ENCODE assay signal across 26 cellular contexts in the genomic region with DNA sequence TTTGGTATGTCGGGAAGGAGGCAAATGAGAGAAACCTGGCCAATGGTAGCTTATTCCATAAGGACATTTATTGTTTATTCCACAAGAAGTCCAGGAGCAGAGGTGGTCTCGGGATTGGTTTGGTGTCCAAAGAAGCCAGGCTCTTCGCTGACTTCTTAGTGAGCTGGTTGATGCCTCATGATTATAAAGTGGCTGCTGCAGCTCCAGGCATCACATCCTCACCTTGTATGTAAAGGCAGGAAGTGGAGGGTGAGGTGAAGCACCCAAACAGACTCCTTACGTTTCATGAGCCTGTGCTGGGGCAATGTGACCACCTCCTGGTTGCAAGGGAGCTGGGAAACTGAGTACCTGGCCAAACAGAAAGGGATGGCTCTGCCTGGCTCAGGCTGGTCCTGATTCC.
"Had no signal": no experiment of that assay in that cellular context is flagged by ENCODE, and none has a peak within 500 bp of the region (broad histone marks: within the 10 kb centered on the region; RNA-seq: fewer than 3 reads in every experiment).

No MANE protein-coding gene starts in this region.

- H3K4me3 Mint-ChIP-seq: activated CD4-positive, alpha-beta T cell treated with anti-CD3 and anti-CD28 coated beads for 36 hours; activated CD4-positive, alpha-beta T cell treated with anti-CD3 and anti-CD28 coated beads, Interleukin-2, amount 10 ng/mL, durations not matched to agents 7 days and 5 days; activated CD8-positive, alpha-beta T cell treated with anti-CD3 and anti-CD28 coated beads, Interleukin-2, amount 10 ng/mL, durations not matched to agents 7 days and 5 days; activated naive CD4-positive, alpha-beta T cell treated with anti-CD3 and anti-CD28 coated beads for 36 hours; activated T-cell treated with anti-CD3 and anti-CD28 coated beads, Interleukin-2, amount 50 U/mL, for 4 hours; activated T-helper 1 cell treated with anti-CD3 and anti-CD28 coated beads, Interleukin-12 subunit alpha, Interleukin-12 subunit beta, Interleukin-2, Interleukin-4 antibody, amounts not matched to agents 30 ng/mL and 10 ng/mL and 1 ng/mL, durations not matched to agents 14 hours and 24 hours and 36 hours; central memory CD8-positive, alpha-beta T cell had no signal

- H3K27ac ChIP-seq: body of pancreas, Peyer's patch had no signal

- H3K9me3 ChIP-seq: adrenal gland, body of pancreas, Peyer's patch had no signal

- DNase-seq: activated CD4-positive, alpha-beta T cell treated with anti-CD3 and anti-CD28 coated beads for 36 hours; activated CD4-positive, alpha-beta T cell treated with anti-CD3 and anti-CD28 coated beads, Interleukin-2, amount 10 ng/mL, durations not matched to agents 7 days and 5 days; activated CD4-positive, alpha-beta T cell treated with anti-CD3 and anti-CD28 coated beads, Interleukin-2, amount 50 U/mL, for 48 hours; activated CD8-positive, alpha-beta T cell treated with anti-CD3 and anti-CD28 coated beads, Interleukin-2, amount 10 ng/mL, durations not matched to agents 7 days and 5 days; activated gamma-delta T cell treated with Interleukin-2 at 50 U/mL for 16 hours; activated naive CD4-positive, alpha-beta T cell treated with anti-CD3 and anti-CD28 coated beads for 36 hours; activated T-cell treated with anti-CD3 and anti-CD28 coated beads for 4 hours; activated T-cell treated with anti-CD3 and anti-CD28 coated beads, Interleukin-2, amount 50 U/mL, for 4 hours; NCI-H1092 treated with DMSO at 0.1 percent for 48 hours; NCI-H1417; NCI-H1694; NCI-H1930; NCI-H2081 treated with DMSO at 0.1 percent for 48 hours; NCI-H345; NCI-H524 treated with DMSO at 0.1 percent for 48 hours; SIG-M5 had no signal

- H3K36me3 Mint-ChIP-seq: activated naive CD4-positive, alpha-beta T cell treated with anti-CD3 and anti-CD28 coated beads, Interleukin-2, amount 50 U/mL, for 72 hours had no signal

- H3K4me1 Mint-ChIP-seq: activated CD4-positive, alpha-beta T cell treated with anti-CD3 and anti-CD28 coated beads for 36 hours; activated CD4-positive, alpha-beta T cell treated with anti-CD3 and anti-CD28 coated beads, Interleukin-2, amount 10 ng/mL, durations not matched to agents 7 days and 5 days had no signal

- H3K27me3 ChIP-seq: adrenal gland, body of pancreas, Peyer's patch had no signal

- H3K27ac Mint-ChIP-seq: activated CD4-positive, alpha-beta T cell treated with anti-CD3 and anti-CD28 coated beads for 36 hours; activated CD4-positive, alpha-beta T cell treated with anti-CD3 and anti-CD28 coated beads, Interleukin-2, amount 10 ng/mL, durations not matched to agents 7 days and 5 days; activated CD8-positive, alpha-beta T cell treated with anti-CD3 and anti-CD28 coated beads, Interleukin-2, amount 10 ng/mL, durations not matched to agents 7 days and 5 days; activated naive CD4-positive, alpha-beta T cell treated with anti-CD3 and anti-CD28 coated beads for 36 hours; activated naive CD4-positive, alpha-beta T cell treated with anti-CD3 and anti-CD28 coated beads, Interleukin-2, amount 50 U/mL, for 72 hours; activated T-helper 1 cell treated with anti-CD3 and anti-CD28 coated beads, Interleukin-12 subunit alpha, Interleukin-12 subunit beta, Interleukin-2, Interleukin-4 antibody, amounts not matched to agents 30 ng/mL and 10 ng/mL and 1 ng/mL, durations not matched to agents 14 hours and 24 hours and 36 hours had no signal

- H3K4me3 ChIP-seq: adrenal gland, body of pancreas, Peyer's patch had no signal

- H3K27me3 Mint-ChIP-seq: activated CD4-positive, alpha-beta T cell treated with anti-CD3 and anti-CD28 coated beads for 36 hours; activated CD4-positive, alpha-beta T cell treated with anti-CD3 and anti-CD28 coated beads, Interleukin-2, amount 10 ng/mL, durations not matched to agents 7 days and 5 days had no signal

- ATAC-seq: activated CD4-positive, alpha-beta T cell treated with anti-CD3 and anti-CD28 coated beads for 36 hours; activated CD4-positive, CD25-positive, alpha-beta regulatory T cell treated with anti-CD3 and anti-CD28 coated beads, Interleukin-2, amount 50 U/mL, for 24 hours; activated CD8-positive, alpha-beta T cell treated with anti-CD3 and anti-CD28 coated beads, Interleukin-2, amount 10 ng/mL, durations not matched to agents 7 days and 5 days; activated naive CD4-positive, alpha-beta T cell treated with anti-CD3 and anti-CD28 coated beads, Interleukin-2, amount 50 U/mL, for 72 hours; activated T-cell treated with anti-CD3 and anti-CD28 coated beads, Interleukin-2, amount 50 U/mL, for 4 hours; body of pancreas had no signal

- H3K36me3 ChIP-seq: adrenal gland, Peyer's patch had no signal

- H3K9me3 Mint-ChIP-seq: activated CD4-positive, alpha-beta T cell treated with anti-CD3 and anti-CD28 coated beads, Interleukin-2, amount 10 ng/mL, durations not matched to agents 7 days and 5 days; activated naive CD4-positive, alpha-beta T cell treated with anti-CD3 and anti-CD28 coated beads for 36 hours; activated naive CD4-positive, alpha-beta T cell treated with anti-CD3 and anti-CD28 coated beads, Interleukin-2, amount 50 U/mL, for 72 hours; activated T-cell treated with anti-CD3 and anti-CD28 coated beads, Interleukin-2, amount 50 U/mL, for 4 hours; activated T-helper 1 cell treated with anti-CD3 and anti-CD28 coated beads, Interleukin-12 subunit alpha, Interleukin-12 subunit beta, Interleukin-2, Interleukin-4 antibody, amounts not matched to agents 30 ng/mL and 10 ng/mL and 1 ng/mL, durations not matched to agents 14 hours and 24 hours and 36 hours; central memory CD8-positive, alpha-beta T cell had no signal

- FAIRE-seq: astrocyte, bronchial epithelial cell, TTC549 had no signal

- H3K4me1 ChIP-seq: body of pancreas, Peyer's patch had no signal
